Comparison of ENCODE assay signal across 17 cellular contexts in genomic region chr4:84317513-84317912, GRCh38.
DNase-seq lines count a peak whose midpoint lies in the region; ATAC-seq and TF ChIP-seq lines count a peak whose summit lies in the region.
"Had no signal": no experiment of that assay in that cellular context is flagged by ENCODE, and none has a peak within 500 bp of the region (broad histone marks: within the 10 kb centered on the region; RNA-seq: fewer than 3 reads in every experiment).

No MANE protein-coding gene starts in this region.

- H3K9me3 ChIP-seq in BE2C, result no peaks in the 10 kb centered on the region
- H3K9me3 ChIP-seq: BLaER1 treated with 17β-estradiol and CSF1 and Interleukin-3, amounts not matched to agents 10 nM and 100 nM had no signal

- ATAC-seq in GM19351 (IDR thresholded peaks at IDR 0.05; ENCODE audit: unreplicated experiment), result peak; percentile 55
- no peak for ATAC-seq in esophagus mucosa
- ATAC-seq: K562 had no signal

- TF ChIP-seq POLR2A in NB4 (IDR thresholded peaks at IDR 0.05; ENCODE audit: extremely low read depth, insufficient read length), result no peak

- H3K4me3 ChIP-seq in BE2C (ENCODE audit: low read depth, low read length) (peak overlapping the region; percentile 35), NB4 (ENCODE audit: low read depth, low read length) (no peak overlapping the region)
- H3K4me3 ChIP-seq: BLaER1 treated with 17β-estradiol and CSF1 and Interleukin-3, amounts not matched to agents 10 nM and 100 nM; K562 had no signal

- H3K36me3 ChIP-seq in BE2C, result no peaks in the 10 kb centered on the region
- H3K36me3 ChIP-seq: BLaER1 treated with 17β-estradiol and CSF1 and Interleukin-3, amounts not matched to agents 10 nM and 100 nM had no signal

- no peak for TF ChIP-seq CTCF in BE2C (IDR thresholded peaks at IDR 0.05; ENCODE audit: low read depth, low read length)
- no peak for TF ChIP-seq CTCF in NB4 (IDR thresholded peaks at IDR 0.05; ENCODE audit: low read depth, low read length)

- DNase-seq in BE2C (no peak), NB4 (ENCODE audit: low read depth) (peak; percentile 4), SKM-1 (lab: John Stamatoyannopoulos, UW; ENCODE audit: unreplicated experiment) (peak; percentile 46), DMS53 (lab: John Stamatoyannopoulos, UW) (no peak), NCI-H774 (lab: John Stamatoyannopoulos, UW) (no peak)
- DNase-seq: CD8-positive, alpha-beta memory T cell; DND-41; H7; NCI-H1092; NCI-H146; NCI-H2081 treated with DMSO at 0.1 percent for 48 hours; NCI-H524 treated with DMSO at 0.1 percent for 48 hours; SHP77 had no signal

- no peaks in the 10 kb centered on the region for H3K27me3 ChIP-seq in BE2C
- H3K27me3 ChIP-seq: BLaER1 treated with 17β-estradiol and CSF1 and Interleukin-3, amounts not matched to agents 10 nM and 100 nM had no signal

- H3K4me1 ChIP-seq in BE2C, result peaks cover 10% of the 10 kb centered on the region; the same call in 1 of the 2 replicates

Comparison
In these comparisons a context has a peak if more than half of its experiments do, and no peak if none do; other contexts are left out.
1. DNase-seq: peak in NB4 (single experiment) and SKM-1 (single experiment); none in BE2C (single experiment), DMS53 (single experiment) and NCI-H774 (single experiment).